In genomic region chr9:121182976-121183375, GRCh38 we compare ENCODE assay signal across 14 cellular contexts. TPM values are rescaled to one million over a fixed set of nuclear protein-coding genes. Genes with fewer than 3 reads are reported as not detected.
A peak's percentile ranks its signal among the peaks of the same experiment; 100 is the strongest.
DNase-seq lines count a peak whose midpoint lies in the region; ATAC-seq and TF ChIP-seq lines count a peak whose summit lies in the region.
"Had no signal": no experiment of that assay in that cellular context is flagged by ENCODE, and none has a peak within 500 bp of the region (broad histone marks: within the 10 kb centered on the region; RNA-seq: fewer than 3 reads in every experiment).

No MANE protein-coding gene starts in this region.

- peaks cover 11% of the 10 kb centered on the region for H4K20me1 ChIP-seq in PC-9 (ENCODE audit: insufficient read depth)

- H3K4me2 ChIP-seq in PC-9: no peak overlapping the region; the same call in 1 of the 2 replicates

- peaks cover 34% of the 10 kb centered on the region for H3K79me2 ChIP-seq in PC-9 (ENCODE audit: low read depth)

- H3K27me3 ChIP-seq in PC-9 (ENCODE audit: insufficient read depth, low read depth): no peaks in the 10 kb centered on the region
- H3K27me3 ChIP-seq: breast epithelium, stomach had no signal

- peaks cover 55% of the 10 kb centered on the region for H3K4me1 Mint-ChIP-seq in activated naive CD4-positive, alpha-beta T cell treated with anti-CD3 and anti-CD28 coated beads, Interleukin-2, amount 50 U/mL, for 24 hours
- H3K4me1 Mint-ChIP-seq in immature natural killer cell: peaks cover 49 to 83% of the 10 kb centered on the region in 2 donors
- H3K4me1 Mint-ChIP-seq in stimulated activated naive CD8-positive, alpha-beta T cell treated with anti-CD3 and anti-CD28 coated beads, Interleukin-15, amount 100 ng/mL, for 72 hours: peaks cover 58% of the 10 kb centered on the region

- H3K4me3 Mint-ChIP-seq in activated naive CD4-positive, alpha-beta T cell treated with anti-CD3 and anti-CD28 coated beads, Interleukin-2, amount 50 U/mL, for 24 hours: no peak overlapping the region
- no peak overlapping the region for H3K4me3 Mint-ChIP-seq in immature natural killer cell
- no peak overlapping the region for H3K4me3 Mint-ChIP-seq in stimulated activated naive CD8-positive, alpha-beta T cell treated with anti-CD3 and anti-CD28 coated beads, Interleukin-15, amount 100 ng/mL, for 72 hours
- H3K4me3 Mint-ChIP-seq: activated T-cell treated with anti-CD3 and anti-CD28 coated beads, Interleukin-2, amount 50 U/mL, for 4 hours had no signal

- no peak for DNase-seq in activated naive CD4-positive, alpha-beta T cell (lab: John Stamatoyannopoulos, UW)
- DNase-seq in PC-9 (no peak), immature natural killer cell (no peak), NCI-H2171 (lab: John Stamatoyannopoulos, UW) (no peak), erythroblast (lab: John Stamatoyannopoulos, UW) (no peak)
- DNase-seq in stimulated activated naive CD8-positive, alpha-beta T cell treated with anti-CD3 and anti-CD28 coated beads, Interleukin-15, amount 100 ng/mL, for 72 hours: no peak
- DNase-seq: activated T-cell treated with anti-CD3 and anti-CD28 coated beads, Interleukin-2, amount 50 U/mL, for 4 hours; AML-193; NCI-H2107; stimulated activated CD4-positive, alpha-beta T cell treated with anti-CD3 and anti-CD28 coated beads, Interleukin-2, amount 100 ng/mL, for 48 hours; stomach had no signal

- no peaks in the 10 kb centered on the region for H3K9me3 Mint-ChIP-seq in activated naive CD4-positive, alpha-beta T cell treated with anti-CD3 and anti-CD28 coated beads, Interleukin-2, amount 50 U/mL, for 24 hours
- H3K9me3 Mint-ChIP-seq in immature natural killer cell: no peaks in the 10 kb centered on the region
- H3K9me3 Mint-ChIP-seq in stimulated activated naive CD8-positive, alpha-beta T cell treated with anti-CD3 and anti-CD28 coated beads, Interleukin-15, amount 100 ng/mL, for 72 hours: no peaks in the 10 kb centered on the region
- H3K9me3 Mint-ChIP-seq: activated T-cell treated with anti-CD3 and anti-CD28 coated beads, Interleukin-2, amount 50 U/mL, for 4 hours had no signal

- TF ChIP-seq CTCF in PC-9 (conservative IDR thresholded peaks at IDR 0.05): no peak

- no peak overlapping the region for H3K4me3 ChIP-seq in PC-9
- H3K4me3 ChIP-seq: breast epithelium, stomach had no signal

- H3K9me3 ChIP-seq in PC-9 (ENCODE audit: insufficient read depth, low read depth): no peaks in the 10 kb centered on the region
- H3K9me3 ChIP-seq: breast epithelium, stomach had no signal

- POLR2A ChIA-PET in PC-9 (lab: Charles Lee; ENCODE audit: unreplicated experiment): no interaction called here

- H3K27ac ChIP-seq in PC-9: peak overlapping the region; percentile 41
- H3K27ac ChIP-seq: breast epithelium, stomach had no signal

- CTCF ChIA-PET in PC-9 (lab: Charles Lee): no interaction called here

- H3F3A ChIP-seq in PC-9 (ENCODE audit: insufficient read depth, low read depth): peaks cover 9% of the 10 kb centered on the region; the same call in 1 of the 2 replicates

- H3K9me2 ChIP-seq in PC-9 (ENCODE audit: insufficient read depth): no peaks in the 10 kb centered on the region

- no peak for TF ChIP-seq POLR2A in erythroblast (IDR thresholded peaks at IDR 0.05; ENCODE audit: low read length)

- H3K4me1 ChIP-seq in PC-9 (replicated peaks; ENCODE audit: insufficient read depth): peaks cover 18% of the 10 kb centered on the region

- intact Hi-C loops in PC-9 (cut with micrococcal nuclease; ENCODE audit: unreplicated experiment): no loop called here

- no peak for ATAC-seq in stimulated activated naive CD8-positive, alpha-beta T cell treated with anti-CD3 and anti-CD28 coated beads, Interleukin-15, amount 100 ng/mL, for 72 hours
- ATAC-seq in GM21367 (IDR thresholded peaks at IDR 0.05; ENCODE audit: unreplicated experiment): no peak
- ATAC-seq: activated T-cell treated with anti-CD3 and anti-CD28 coated beads, Interleukin-2, amount 50 U/mL, for 4 hours had no signal

- BruUV-seq in PC-9 (replicated peaks; lab: Mats Ljungman, UMichigan): no TSS peak

- H3K27me3 Mint-ChIP-seq in activated naive CD4-positive, alpha-beta T cell treated with anti-CD3 and anti-CD28 coated beads, Interleukin-2, amount 50 U/mL, for 24 hours: no peaks in the 10 kb centered on the region
- H3K27me3 Mint-ChIP-seq in immature natural killer cell (ENCODE audit: low read depth in 3 of 3): no peaks in the 10 kb centered on the region
- H3K27me3 Mint-ChIP-seq in stimulated activated naive CD8-positive, alpha-beta T cell treated with anti-CD3 and anti-CD28 coated beads, Interleukin-15, amount 100 ng/mL, for 72 hours: no peaks in the 10 kb centered on the region

- H3K27ac Mint-ChIP-seq in activated naive CD4-positive, alpha-beta T cell treated with anti-CD3 and anti-CD28 coated beads, Interleukin-2, amount 50 U/mL, for 24 hours: peak overlapping the region; percentile 87
- peak overlapping the region; percentile 16 to 84 (median 75) for H3K27ac Mint-ChIP-seq in immature natural killer cell
- peak overlapping the region; percentile 64 to 78 for H3K27ac Mint-ChIP-seq in stimulated activated naive CD8-positive, alpha-beta T cell treated with anti-CD3 and anti-CD28 coated beads, Interleukin-15, amount 100 ng/mL, for 72 hours

- H2AFZ ChIP-seq in PC-9: no peak overlapping the region

- H3K36me3 Mint-ChIP-seq in activated naive CD4-positive, alpha-beta T cell treated with anti-CD3 and anti-CD28 coated beads, Interleukin-2, amount 50 U/mL, for 24 hours: peaks cover 27% of the 10 kb centered on the region
- peaks cover 0 to 26% (median 4%) of the 10 kb centered on the region in 3 donors for H3K36me3 Mint-ChIP-seq in immature natural killer cell

- peaks cover 14% of the 10 kb centered on the region for H3K36me3 ChIP-seq in PC-9 (ENCODE audit: low read depth)
- H3K36me3 ChIP-seq: breast epithelium had no signal

RNA-seq across cellular contexts. Expression of gene RAB14, which starts 18.7 kb away (rescaled TPM):
- 58.1 and 82.6 TPM in 2 replicates for total RNA-seq in PC-9 (2021)
- polyA plus RNA-seq in immature natural killer cell: 10 to 100 TPM; 28.2 to 44.9 (median 36.0) TPM
